In genomic region chr18:7585272-7585670, GRCh38 we compare ENCODE assay signal across 19 cellular contexts.
"Had no signal": no experiment of that assay in that cellular context is flagged by ENCODE, and none has a peak within 500 bp of the region (broad histone marks: within the 10 kb centered on the region; RNA-seq: fewer than 3 reads in every experiment).

No MANE protein-coding gene starts in this region.

- H3K27ac Mint-ChIP-seq: natural killer cell; stimulated activated naive B cell treated with anti-CD40 and anti-IgM and Interleukin-4, amounts not matched to agents 10 μg/mL and 1 μg/mL and 100 μg/mL, for 72 hours had no signal

- ATAC-seq: gastrocnemius medialis; natural killer cell; stimulated activated naive B cell treated with anti-CD40 and anti-IgM and Interleukin-4, amounts not matched to agents 10 μg/mL and 1 μg/mL and 100 μg/mL, for 72 hours; stimulated activated naive CD8-positive, alpha-beta T cell treated with anti-CD3 and anti-CD28 coated beads, Interleukin-15, amount 100 ng/mL, for 72 hours had no signal

- H3K4me3 Mint-ChIP-seq: natural killer cell; stimulated activated naive B cell treated with anti-CD40 and anti-IgM and Interleukin-4, amounts not matched to agents 10 μg/mL and 1 μg/mL and 100 μg/mL, for 72 hours; stimulated activated naive CD8-positive, alpha-beta T cell treated with anti-CD3 and anti-CD28 coated beads, Interleukin-15, amount 100 ng/mL, for 72 hours had no signal

- H3K4me1 ChIP-seq: testis had no signal

- H3K4me1 Mint-ChIP-seq: natural killer cell; stimulated activated naive B cell treated with anti-CD40 and anti-IgM and Interleukin-4, amounts not matched to agents 10 μg/mL and 1 μg/mL and 100 μg/mL, for 72 hours; stimulated activated naive CD8-positive, alpha-beta T cell treated with anti-CD3 and anti-CD28 coated beads, Interleukin-15, amount 100 ng/mL, for 72 hours had no signal

- H3K9me3 Mint-ChIP-seq: natural killer cell; stimulated activated naive CD8-positive, alpha-beta T cell treated with anti-CD3 and anti-CD28 coated beads, Interleukin-15, amount 100 ng/mL, for 72 hours had no signal

- DNase-seq: central memory CD4-positive, alpha-beta T cell; cortex of kidney; dorsolateral prefrontal cortex; effector CD8-positive, alpha-beta T cell; esophagus squamous epithelium; gastrocnemius medialis; heart right ventricle; kidney glomerular epithelial cell; natural killer cell; posterior cingulate gyrus; sigmoid colon; stimulated activated CD4-positive, alpha-beta T cell treated with anti-CD3 and anti-CD28 coated beads, Interleukin-2, amount 100 ng/mL, for 24 hours; stimulated activated CD4-positive, alpha-beta T cell treated with anti-CD3 and anti-CD28 coated beads, Interleukin-4, amount 100 ng/mL, for 4 hours; stimulated activated naive B cell treated with anti-CD40 and anti-IgM and Interleukin-4, amounts not matched to agents 10 μg/mL and 1 μg/mL and 100 μg/mL, for 72 hours; stimulated activated naive CD8-positive, alpha-beta T cell treated with anti-CD3 and anti-CD28 coated beads, Interleukin-15, amount 100 ng/mL, for 72 hours; testis had no signal

- H3K27ac ChIP-seq: epithelial cell of prostate, gastrocnemius medialis, testis, tibial nerve had no signal

- H3K27me3 Mint-ChIP-seq: stimulated activated naive B cell treated with anti-CD40 and anti-IgM and Interleukin-4, amounts not matched to agents 10 μg/mL and 1 μg/mL and 100 μg/mL, for 72 hours; stimulated activated naive CD8-positive, alpha-beta T cell treated with anti-CD3 and anti-CD28 coated beads, Interleukin-15, amount 100 ng/mL, for 72 hours had no signal

- H3K9me3 ChIP-seq: esophagus squamous epithelium, gastrocnemius medialis, heart right ventricle, sigmoid colon, testis, tibial nerve had no signal

- H3K4me3 ChIP-seq: dorsolateral prefrontal cortex, esophagus squamous epithelium, gastrocnemius medialis, heart right ventricle, sigmoid colon, skin epidermis, testis, tibial nerve had no signal

- H3K36me3 Mint-ChIP-seq: natural killer cell; stimulated activated naive B cell treated with anti-CD40 and anti-IgM and Interleukin-4, amounts not matched to agents 10 μg/mL and 1 μg/mL and 100 μg/mL, for 72 hours had no signal

- H3K27me3 ChIP-seq: dorsolateral prefrontal cortex, esophagus squamous epithelium, gastrocnemius medialis, heart right ventricle, sigmoid colon, testis, tibial nerve had no signal

- H3K36me3 ChIP-seq: esophagus squamous epithelium, gastrocnemius medialis, heart right ventricle, sigmoid colon, tibial nerve had no signal
